2 cellular contexts compared by ENCODE assay signal in the genomic region with DNA sequence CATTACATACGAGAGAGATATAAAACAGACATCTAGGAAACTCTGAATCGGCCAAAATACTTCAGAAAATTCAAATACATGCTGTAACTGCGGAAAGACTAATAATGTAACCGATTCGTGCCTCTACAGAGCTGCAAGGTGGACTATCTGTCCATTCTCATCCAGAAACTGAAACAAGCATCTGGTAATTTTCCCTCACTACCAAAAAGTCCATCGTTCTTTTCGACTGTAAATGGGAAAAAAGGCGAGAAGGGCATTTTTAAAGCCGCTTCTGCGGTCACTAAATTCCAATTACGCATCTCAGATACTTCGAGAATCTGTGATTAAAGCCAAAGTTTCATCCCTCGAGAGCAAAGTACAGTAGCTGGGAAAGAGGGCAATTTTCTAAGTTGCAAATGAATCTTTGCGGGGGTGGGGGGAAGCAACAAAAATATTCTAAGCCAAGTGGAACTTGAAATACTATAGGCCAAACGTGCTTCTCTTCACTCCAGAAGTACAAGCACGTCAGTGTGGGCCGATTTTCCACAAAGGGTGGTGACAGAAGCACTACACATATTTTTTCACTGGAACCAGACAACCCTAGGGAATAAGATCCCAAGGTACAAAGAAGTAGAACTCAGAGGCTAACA.
A peak's percentile ranks its signal among the peaks of the same experiment; 100 is the strongest.
TF ChIP-seq lines count a peak whose summit lies in the region.

No MANE protein-coding gene starts in this region.

TF ChIP-seq in A549, 52 proteins besides CTCF, POLR2A, EP300 and RAD21 (continued from another document):
- TF ChIP-seq NFE2L2 (conservative IDR thresholded peaks at IDR 0.05; ENCODE audit: low read length) (no peak), CHD2 (IDR thresholded peaks at IDR 0.05; ENCODE audit: low read length, partially characterized antibody) (no peak)

TF ChIP-seq in HEK293, 187 proteins besides CTCF, POLR2A, EP300 and RAD21 (continued from another document):
- TF ChIP-seq, protein P1, sequence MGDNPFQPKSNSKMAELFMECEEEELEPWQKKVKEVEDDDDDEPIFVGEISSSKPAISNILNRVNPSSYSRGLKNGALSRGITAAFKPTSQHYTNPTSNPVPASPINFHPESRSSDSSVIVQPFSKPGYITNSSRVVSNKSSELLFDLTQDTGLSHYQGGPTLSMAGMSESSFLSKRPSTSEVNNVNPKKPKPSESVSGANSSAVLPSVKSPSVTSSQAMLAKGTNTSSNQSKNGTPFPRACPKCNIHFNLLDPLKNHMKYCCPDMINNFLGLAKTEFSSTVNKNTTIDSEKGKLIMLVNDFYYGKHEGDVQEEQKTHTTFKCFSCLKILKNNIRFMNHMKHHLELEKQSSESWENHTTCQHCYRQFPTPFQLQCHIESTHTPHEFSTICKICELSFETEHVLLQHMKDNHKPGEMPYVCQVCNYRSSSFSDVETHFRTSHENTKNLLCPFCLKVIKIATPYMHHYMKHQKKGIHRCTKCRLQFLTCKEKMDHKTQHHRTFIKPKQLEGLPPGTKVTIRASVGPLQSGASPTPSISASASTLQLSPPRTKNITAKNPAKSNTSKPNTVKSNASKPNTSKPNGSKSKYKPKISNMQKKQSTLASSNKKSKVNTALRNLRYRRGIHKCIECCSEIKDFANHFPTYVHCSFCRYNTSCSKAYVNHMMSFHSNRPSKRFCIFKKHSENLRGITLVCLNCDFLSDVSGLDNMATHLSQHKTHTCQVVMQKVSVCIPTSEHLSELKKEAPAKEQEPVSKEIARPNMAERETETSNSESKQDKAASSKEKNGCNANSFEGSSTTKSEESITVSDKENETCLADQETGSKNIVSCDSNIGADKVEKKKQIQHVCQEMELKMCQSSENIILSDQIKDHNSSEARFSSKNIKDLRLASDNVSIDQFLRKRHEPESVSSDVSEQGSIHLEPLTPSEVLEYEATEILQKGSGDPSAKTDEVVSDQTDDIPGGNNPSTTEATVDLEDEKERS (tag by site-specific recombination; IDR thresholded peaks at IDR 0.05): no peak
- peak; percentile 78 for TF ChIP-seq PRDM6 (tag by site-specific recombination; IDR thresholded peaks at IDR 0.05)
- TF ChIP-seq SP2 (tag by site-specific recombination; IDR thresholded peaks at IDR 0.05): no peak
- TF ChIP-seq, protein P2, sequence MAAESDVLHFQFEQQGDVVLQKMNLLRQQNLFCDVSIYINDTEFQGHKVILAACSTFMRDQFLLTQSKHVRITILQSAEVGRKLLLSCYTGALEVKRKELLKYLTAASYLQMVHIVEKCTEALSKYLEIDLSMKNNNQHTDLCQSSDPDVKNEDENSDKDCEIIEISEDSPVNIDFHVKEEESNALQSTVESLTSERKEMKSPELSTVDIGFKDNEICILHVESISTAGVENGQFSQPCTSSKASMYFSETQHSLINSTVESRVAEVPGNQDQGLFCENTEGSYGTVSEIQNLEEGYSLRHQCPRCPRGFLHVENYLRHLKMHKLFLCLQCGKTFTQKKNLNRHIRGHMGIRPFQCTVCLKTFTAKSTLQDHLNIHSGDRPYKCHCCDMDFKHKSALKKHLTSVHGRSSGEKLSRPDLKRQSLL (tag by site-specific recombination; IDR thresholded peaks at IDR 0.05): no peak
- TF ChIP-seq ZBTB21 (tag by site-specific recombination; IDR thresholded peaks at IDR 0.05): no peak
- no peak; the same call in 1 of the 2 replicates for TF ChIP-seq ZNF692 (tag by site-specific recombination; IDR thresholded peaks at IDR 0.05)
- peak; percentile 26; the same call in 1 of the 2 replicates for TF ChIP-seq ZNF76 (tag by site-specific recombination; IDR thresholded peaks at IDR 0.05; ENCODE audit: borderline replicate concordance, low read depth)
- TF ChIP-seq ZNF274 (IDR thresholded peaks at IDR 0.05; ENCODE audit: low read length): no peak
- TF ChIP-seq ZNF274 (tag by site-specific recombination; IDR thresholded peaks at IDR 0.05; ENCODE audit: borderline replicate concordance): no peak
- TF ChIP-seq IKZF3 (tag by site-specific recombination; IDR thresholded peaks at IDR 0.05): 0 out of 2 replicates have a peak, but pooled peaks have one; percentile 62
- TF ChIP-seq OSR2 (tag by site-specific recombination; IDR thresholded peaks at IDR 0.05): peak; percentile 74
- TF ChIP-seq ZNF596 (tag by site-specific recombination; IDR thresholded peaks at IDR 0.05): no peak
- TF ChIP-seq ZNF239 (tag by site-specific recombination; IDR thresholded peaks at IDR 0.05): no peak
- peak; percentile 58 for TF ChIP-seq ZFHX2 (tag by site-specific recombination; conservative IDR thresholded peaks at IDR 0.05)
- TF ChIP-seq ZNF501 (tag by site-specific recombination; IDR thresholded peaks at IDR 0.05): no peak
- TF ChIP-seq ZSCAN5A (tag by site-specific recombination; IDR thresholded peaks at IDR 0.05): no peak
- TF ChIP-seq ZNF558 (tag by site-specific recombination; IDR thresholded peaks at IDR 0.05): no peak
- no peak for TF ChIP-seq GLIS2 (tag by site-specific recombination; IDR thresholded peaks at IDR 0.05)
- TF ChIP-seq EGR2 (tag by site-specific recombination; IDR thresholded peaks at IDR 0.05; ENCODE audit: low read depth): peak; percentile 21
- TF ChIP-seq, protein P3, sequence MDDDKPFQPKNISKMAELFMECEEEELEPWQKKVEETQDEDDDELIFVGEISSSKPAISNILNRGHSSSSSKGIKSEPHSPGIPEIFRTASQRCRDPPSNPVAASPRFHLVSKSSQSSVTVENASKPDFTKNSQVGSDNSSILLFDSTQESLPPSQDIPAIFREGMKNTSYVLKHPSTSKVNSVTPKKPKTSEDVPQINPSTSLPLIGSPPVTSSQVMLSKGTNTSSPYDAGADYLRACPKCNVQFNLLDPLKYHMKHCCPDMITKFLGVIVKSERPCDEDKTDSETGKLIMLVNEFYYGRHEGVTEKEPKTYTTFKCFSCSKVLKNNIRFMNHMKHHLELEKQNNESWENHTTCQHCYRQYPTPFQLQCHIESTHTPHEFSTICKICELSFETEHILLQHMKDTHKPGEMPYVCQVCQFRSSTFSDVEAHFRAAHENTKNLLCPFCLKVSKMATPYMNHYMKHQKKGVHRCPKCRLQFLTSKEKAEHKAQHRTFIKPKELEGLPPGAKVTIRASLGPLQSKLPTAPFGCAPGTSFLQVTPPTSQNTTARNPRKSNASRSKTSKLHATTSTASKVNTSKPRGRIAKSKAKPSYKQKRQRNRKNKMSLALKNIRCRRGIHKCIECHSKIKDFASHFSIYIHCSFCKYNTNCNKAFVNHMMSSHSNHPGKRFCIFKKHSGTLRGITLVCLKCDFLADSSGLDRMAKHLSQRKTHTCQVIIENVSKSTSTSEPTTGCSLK (tag by site-specific recombination; IDR thresholded peaks at IDR 0.05): no peak
